ENCODE assay signal across 16 cellular contexts in genomic region chr3:15319127-15319526, GRCh38. TPM values are rescaled to one million over a fixed set of nuclear protein-coding genes. Genes with fewer than 3 reads are reported as not detected.
DNase-seq lines count a peak whose midpoint lies in the region; ATAC-seq and TF ChIP-seq lines count a peak whose summit lies in the region.
"Had no signal": no experiment of that assay in that cellular context is flagged by ENCODE, and none has a peak within 500 bp of the region (broad histone marks: within the 10 kb centered on the region; RNA-seq: fewer than 3 reads in every experiment).

No MANE protein-coding gene starts in this region.

- no peaks in the 10 kb centered on the region for H3K9me3 Mint-ChIP-seq in HFFc6
- no peaks in the 10 kb centered on the region for H3K9me3 Mint-ChIP-seq in stimulated activated naive B cell treated with anti-CD40 and anti-IgM and Interleukin-4, amounts not matched to agents 10 μg/mL and 1 μg/mL and 100 μg/mL, for 72 hours

- H3K27ac ChIP-seq in adrenal gland (peak overlapping the region; percentile 57 to 100 (median 87)), muscle layer of colon (ENCODE audit: low read depth, low read length) (peak overlapping the region; percentile 6)
- H3K27ac ChIP-seq: C4-2B, KMS-11 had no signal

- intact Hi-C loops in adrenal gland (cut with DNase I) = no loop called here

- H3K9me3 ChIP-seq in adrenal gland (replicated peaks in 1 of 3) (no peaks in the 10 kb centered on the region), muscle layer of colon (ENCODE audit: low read length) (no peaks in the 10 kb centered on the region)

- H3K27me3 ChIP-seq in adrenal gland (no peaks in the 10 kb centered on the region), muscle layer of colon (ENCODE audit: control insufficient read depth in 1 of 2, insufficient read depth in 2 of 2, low read length in 2 of 2) (no peaks in the 10 kb centered on the region)

- H3K36me3 Mint-ChIP-seq in HFFc6 (ENCODE audit: low read depth) = no peaks in the 10 kb centered on the region
- peaks cover 5 to 7% of the 10 kb centered on the region in 2 donors for H3K36me3 Mint-ChIP-seq in stimulated activated naive B cell treated with anti-CD40 and anti-IgM and Interleukin-4, amounts not matched to agents 10 μg/mL and 1 μg/mL and 100 μg/mL, for 72 hours

- TF ChIP-seq CTCF in HFFc6 (IDR thresholded peaks at IDR 0.05) (no peak), adrenal gland (IDR thresholded peaks at IDR 0.05) (no peak)

- WGBS in adrenal gland, 4 donors = 51 to 58% (median 55%) methylated on average over 2 of the region's 2 CpGs

- H3K27me3 Mint-ChIP-seq in HFFc6 (ENCODE audit: insufficient read depth) = no peaks in the 10 kb centered on the region; the same call in 1 of the 2 replicates
- no peaks in the 10 kb centered on the region for H3K27me3 Mint-ChIP-seq in stimulated activated naive B cell treated with anti-CD40 and anti-IgM and Interleukin-4, amounts not matched to agents 10 μg/mL and 1 μg/mL and 100 μg/mL, for 72 hours

- 0 out of 2 replicates have a peak overlapping the region, but pooled peaks have one; percentile 36 for H3K27ac Mint-ChIP-seq in HFFc6
- H3K27ac Mint-ChIP-seq in stimulated activated naive B cell treated with anti-CD40 and anti-IgM and Interleukin-4, amounts not matched to agents 10 μg/mL and 1 μg/mL and 100 μg/mL, for 72 hours = peak overlapping the region; percentile 6

- peak overlapping the region; percentile 49; the same call in 1 of the 2 replicates for H3K4me3 Mint-ChIP-seq in HFFc6
- no peak overlapping the region for H3K4me3 Mint-ChIP-seq in stimulated activated naive B cell treated with anti-CD40 and anti-IgM and Interleukin-4, amounts not matched to agents 10 μg/mL and 1 μg/mL and 100 μg/mL, for 72 hours

- no peak for ATAC-seq in stimulated activated naive B cell treated with anti-CD40 and anti-IgM and Interleukin-4, amounts not matched to agents 10 μg/mL and 1 μg/mL and 100 μg/mL, for 72 hours (replicated peaks)
- ATAC-seq in HG02884 (IDR thresholded peaks at IDR 0.05; ENCODE audit: unreplicated experiment) (no peak), GM19467 (IDR thresholded peaks at IDR 0.05; ENCODE audit: unreplicated experiment) (no peak)

- peaks cover 60% of the 10 kb centered on the region for H3K4me1 Mint-ChIP-seq in HFFc6 (ENCODE audit: low read depth)
- peaks cover 47 to 80% of the 10 kb centered on the region in 2 donors for H3K4me1 Mint-ChIP-seq in stimulated activated naive B cell treated with anti-CD40 and anti-IgM and Interleukin-4, amounts not matched to agents 10 μg/mL and 1 μg/mL and 100 μg/mL, for 72 hours

- H3K4me1 ChIP-seq in adrenal gland (replicated peaks in 1 of 2) = peaks cover 57 to 98% of the 10 kb centered on the region in 2 donors
- peaks cover 66% of the 10 kb centered on the region for H3K4me1 ChIP-seq in muscle layer of colon (ENCODE audit: insufficient read depth, low read length)

- H3K9ac ChIP-seq in muscle layer of colon (ENCODE audit: low read length) = no peak overlapping the region
- H3K9ac ChIP-seq: KMS-11 had no signal

- H3K36me3 ChIP-seq in adrenal gland (replicated peaks in 1 of 2) (no peaks in the 10 kb centered on the region), muscle layer of colon (ENCODE audit: insufficient read depth, low read length) (no peaks in the 10 kb centered on the region)

- no peak for DNase-seq in HFFc6
- peak in 1 of 7 donors; percentile 30 for DNase-seq in adrenal gland
- DNase-seq in stimulated activated naive B cell treated with anti-CD40 and anti-IgM and Interleukin-4, amounts not matched to agents 10 μg/mL and 1 μg/mL and 100 μg/mL, for 72 hours = no peak
- DNase-seq in Ammon's horn (ENCODE audit: low spot score) = no peak
- no peak for DNase-seq in SIG-M5 (lab: John Stamatoyannopoulos, UW)
- DNase-seq: anterior cingulate cortex; effector CD4-positive, alpha-beta T cell; kidney glomerular epithelial cell; NCI-H187 treated with DMSO at 0.1 percent for 48 hours; occipital lobe; stimulated activated CD8-positive, alpha-beta memory T cell treated with anti-CD3 and anti-CD28 coated beads, Interleukin-4, amount 100 ng/mL, for 48 hours had no signal

- TF ChIP-seq POLR2A in adrenal gland (IDR thresholded peaks at IDR 0.05) = no peak

- H3K4me3 ChIP-seq in adrenal gland (no peak overlapping the region), muscle layer of colon (ENCODE audit: low read depth in 1 of 2, low read length in 2 of 2) (no peak overlapping the region)

RNA-seq across cellular contexts. Expression of gene SH3BP5, which starts 13.3 kb away (rescaled TPM):
- total RNA-seq in HFFc6 (2021; fragmentation: NEBNext Ultra II Directional; extraction: Animal tissue kit (Norgen Biotek cat#: 25700)) = 10 to 100 TPM; 10.8 to 14.2 (median 11.9) TPM
- 100 to 1,000 TPM; 134 to 830 (median 180) TPM for total RNA-seq in adrenal gland
- polyA plus RNA-seq in adrenal gland = 1,000 to 10,000 TPM in 1 of 3 donors, 100 to 1,000 TPM in 2; 119 to 1,158 (median 135) TPM

Comparison
In these comparisons a context has a peak if more than half of its experiments do, and no peak if none do; other contexts are left out.
1. RNA of gene SH3BP5, which starts 13.3 kb away (total RNA-seq): 134 to 830 TPM in adrenal gland; 10.8 to 14.2 TPM in HFFc6; every median in the first group is over 4 times any median in the second.